In the genomic region with DNA sequence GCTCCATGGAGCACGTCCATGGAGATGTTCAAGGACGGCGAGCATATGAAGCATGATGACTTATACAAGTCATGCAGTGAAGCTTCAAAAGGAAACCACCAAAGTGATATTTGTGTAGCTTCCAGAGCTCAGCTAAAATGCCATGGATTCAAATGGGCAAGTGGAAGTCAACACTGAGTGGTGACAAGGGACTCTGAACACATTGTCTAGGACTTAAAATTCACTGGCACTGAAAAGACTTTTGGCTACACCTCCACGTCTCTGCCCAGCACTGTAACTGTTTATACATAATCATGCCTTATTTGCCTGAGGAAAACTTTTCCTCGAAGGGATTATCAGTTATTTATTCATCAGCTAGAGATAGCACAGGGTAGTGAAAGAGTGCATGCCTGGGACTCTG, we compare ENCODE assay signal across 29 cellular contexts. TPM values are rescaled to one million over a fixed set of nuclear protein-coding genes. Genes with fewer than 3 reads are reported as not detected.
"Had no signal": no experiment of that assay in that cellular context is flagged by ENCODE, and none has a peak within 500 bp of the region (broad histone marks: within the 10 kb centered on the region; RNA-seq: fewer than 3 reads in every experiment).

No MANE protein-coding gene starts in this region.

- H3K27me3 ChIP-seq: adrenal gland, breast epithelium, SJSA1 had no signal

- DNase-seq: activated CD4-positive, alpha-beta T cell treated with anti-CD3 and anti-CD28 coated beads for 48 hours; activated CD4-positive, alpha-beta T cell treated with anti-CD3 and anti-CD28 coated beads, Interleukin-2, amount 50 U/mL, for 4 hours; activated CD4-positive, CD25-positive, alpha-beta regulatory T cell treated with anti-CD3 and anti-CD28 coated beads, Interleukin-2, amount 50 U/mL, for 72 hours; activated CD8-positive, alpha-beta memory T cell treated with anti-CD3 and anti-CD28 coated beads, Interleukin-2, amount 50 U/mL, for 48 hours; activated CD8-positive, alpha-beta T cell treated with anti-CD3 and anti-CD28 coated beads, Interleukin-2, amount 10 ng/mL, durations not matched to agents 7 days and 5 days; activated naive CD4-positive, alpha-beta T cell treated with anti-CD3 and anti-CD28 coated beads, Interleukin-2, amount 50 U/mL, for 16 hours; activated naive CD8-positive, alpha-beta T cell treated with anti-CD3 and anti-CD28 coated beads, Interleukin-2, amount 10 ng/mL, durations not matched to agents 7 days and 5 days; activated T-cell treated with anti-CD3 and anti-CD28 coated beads, Interleukin-2, amount 50 U/mL, for 1 hour; adrenal gland; aorta; NCI-H1092; NCI-H1417; NCI-H1930; NCI-H2171; NCI-H2227 treated with DMSO at 0.1 percent for 48 hours; NCI-H510A; NCI-H526 treated with DMSO at 0.1 percent for 48 hours; NCI-H82; RPMI8226; SHP77; SW 1271 had no signal

- H3K9me3 ChIP-seq: adrenal gland, breast epithelium, SJSA1 had no signal

- H3K9ac ChIP-seq: KMS-11 had no signal

- H3K4me1 ChIP-seq: adrenal gland, breast epithelium, SJSA1 had no signal

- ATAC-seq: activated CD8-positive, alpha-beta T cell treated with anti-CD3 and anti-CD28 coated beads, Interleukin-2, amount 10 ng/mL, durations not matched to agents 7 days and 5 days; SK-N-SH treated with all-trans-retinoic acid at 6 μM for 48 hours; WTC11 had no signal

- H3K36me3 ChIP-seq: adrenal gland, breast epithelium, SJSA1 had no signal

- H3K4me3 ChIP-seq: adrenal gland, breast epithelium, SJSA1 had no signal

- H3K27ac ChIP-seq: adrenal gland, KMS-11, SJSA1 had no signal

RNA-seq across cellular contexts. Expression of gene CTXN3, which starts 15.2 kb away (rescaled TPM):
- total RNA-seq: activated CD8-positive, alpha-beta T cell treated with anti-CD3 and anti-CD28 coated beads, Interleukin-2, amount 10 ng/mL, durations not matched to agents 7 days and 5 days; activated naive CD8-positive, alpha-beta T cell treated with anti-CD3 and anti-CD28 coated beads, Interleukin-2, amount 10 ng/mL, durations not matched to agents 7 days and 5 days; adrenal gland; aorta; breast epithelium; MCF 10A; OCI-LY7; SJSA1; T-helper 1 cell treated with Interleukin-12 subunit alpha and Interleukin-12 subunit beta and Interleukin-4 antibody, amounts not matched to agents 30 ng/mL and 1 ng/mL, for 36 hours; WTC11 had no signal
- polyA plus RNA-seq: adrenal gland, aorta had no signal

RNA-seq across cellular contexts. Expression of gene CCDC192, which starts 39.1 kb away (rescaled TPM):
- total RNA-seq: activated CD8-positive, alpha-beta T cell treated with anti-CD3 and anti-CD28 coated beads, Interleukin-2, amount 10 ng/mL, durations not matched to agents 7 days and 5 days; activated naive CD8-positive, alpha-beta T cell treated with anti-CD3 and anti-CD28 coated beads, Interleukin-2, amount 10 ng/mL, durations not matched to agents 7 days and 5 days; aorta; MCF 10A; OCI-LY7; SJSA1; T-helper 1 cell treated with Interleukin-12 subunit alpha and Interleukin-12 subunit beta and Interleukin-4 antibody, amounts not matched to agents 30 ng/mL and 1 ng/mL, for 36 hours had no signal
- polyA plus RNA-seq: aorta had no signal
